ENCODE assay signal across 24 cellular contexts in the genomic region with DNA sequence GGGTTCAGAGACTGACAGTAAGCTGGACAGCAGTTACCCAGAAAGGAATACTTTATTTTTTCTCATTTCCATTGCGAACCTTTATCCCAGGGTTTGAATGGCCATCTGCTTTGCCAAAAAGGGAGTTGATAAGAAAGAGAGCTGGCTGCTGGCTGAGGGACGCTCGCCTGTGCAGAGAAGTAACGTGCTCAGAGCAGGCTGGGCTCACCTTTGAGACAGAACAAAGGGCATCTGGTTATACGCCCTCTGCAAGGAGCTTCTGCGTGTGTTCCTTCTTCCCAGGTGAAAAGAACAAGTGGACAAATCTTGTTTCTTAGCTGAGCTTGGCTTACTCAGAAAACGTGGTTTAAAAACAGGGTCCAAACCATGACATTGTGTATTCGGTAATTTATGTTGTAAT.
"Had no signal": no experiment of that assay in that cellular context is flagged by ENCODE, and none has a peak within 500 bp of the region (broad histone marks: within the 10 kb centered on the region; RNA-seq: fewer than 3 reads in every experiment).

No MANE protein-coding gene starts in this region.

- FAIRE-seq: RCC 7860, TTC549 had no signal

- H3K4me3 Mint-ChIP-seq: activated CD4-positive, alpha-beta memory T cell treated with anti-CD3 and anti-CD28 coated beads for 36 hours; activated CD4-positive, alpha-beta T cell treated with anti-CD3 and anti-CD28 coated beads, Interleukin-2, amount 10 ng/mL, durations not matched to agents 7 days and 5 days; activated naive CD4-positive, alpha-beta T cell treated with anti-CD3 and anti-CD28 coated beads, Interleukin-2, amount 10 ng/mL, durations not matched to agents 7 days and 5 days; activated naive CD8-positive, alpha-beta T cell treated with anti-CD3 and anti-CD28 coated beads for 36 hours; activated T-helper 17 cell treated with anti-CD3 and anti-CD28 coated beads, Interleukin-2, amount 50 U/mL, for 72 hours; T-helper 17 cell had no signal

- H3K27ac Mint-ChIP-seq: activated CD4-positive, alpha-beta memory T cell treated with anti-CD3 and anti-CD28 coated beads for 36 hours; activated CD4-positive, alpha-beta T cell treated with anti-CD3 and anti-CD28 coated beads, Interleukin-2, amount 10 ng/mL, durations not matched to agents 7 days and 5 days; activated naive CD4-positive, alpha-beta T cell treated with anti-CD3 and anti-CD28 coated beads, Interleukin-2, amount 10 ng/mL, durations not matched to agents 7 days and 5 days; activated naive CD8-positive, alpha-beta T cell treated with anti-CD3 and anti-CD28 coated beads for 36 hours; activated T-helper 17 cell treated with anti-CD3 and anti-CD28 coated beads, Interleukin-2, amount 50 U/mL, for 72 hours; T-helper 17 cell had no signal

- H3K9me3 Mint-ChIP-seq: activated CD4-positive, alpha-beta T cell treated with anti-CD3 and anti-CD28 coated beads, Interleukin-2, amount 10 ng/mL, durations not matched to agents 7 days and 5 days; activated naive CD4-positive, alpha-beta T cell treated with anti-CD3 and anti-CD28 coated beads, Interleukin-2, amount 10 ng/mL, durations not matched to agents 7 days and 5 days; activated naive CD8-positive, alpha-beta T cell treated with anti-CD3 and anti-CD28 coated beads for 36 hours; activated T-helper 17 cell treated with anti-CD3 and anti-CD28 coated beads, Interleukin-2, amount 50 U/mL, for 72 hours had no signal

- H3K27me3 ChIP-seq: brain microvascular endothelial cell had no signal

- H3K27ac ChIP-seq: brain microvascular endothelial cell, KMS-11 had no signal

- DNase-seq: activated CD4-positive, alpha-beta memory T cell treated with anti-CD3 and anti-CD28 coated beads for 36 hours; activated CD4-positive, alpha-beta T cell treated with anti-CD3 and anti-CD28 coated beads, Interleukin-2, amount 10 ng/mL, durations not matched to agents 7 days and 5 days; activated CD4-positive, CD25-positive, alpha-beta regulatory T cell; activated CD8-positive, alpha-beta memory T cell treated with anti-CD3 and anti-CD28 coated beads for 24 hours; activated gamma-delta T cell treated with Interleukin-2 at 50 U/mL for 16 hours; activated naive CD4-positive, alpha-beta T cell treated with anti-CD3 and anti-CD28 coated beads, Interleukin-2, amount 10 ng/mL, durations not matched to agents 7 days and 5 days; activated naive CD8-positive, alpha-beta T cell treated with anti-CD3 and anti-CD28 coated beads for 36 hours; activated T-cell treated with anti-CD3 and anti-CD28 coated beads, Interleukin-2, amount 50 U/mL, for 48 hours; brain microvascular endothelial cell; NCI-H1092; NCI-H1417 treated with DMSO at 0.1 percent for 48 hours; NCI-H1694; NCI-H2029 treated with DMSO at 0.1 percent for 48 hours; NCI-H510A treated with DMSO at 0.1 percent for 48 hours; NCI-H69; NK-92 treated with Interleukin-12 subunit alpha and Interleukin-12 subunit beta, amount 100 ng/mL, for 24 hours; OCI-M1; SHP77 treated with DMSO at 0.1 percent for 48 hours; T-helper 17 cell; T-helper 9 cell had no signal

- H3K9ac ChIP-seq: KMS-11 had no signal

- H3K4me2 ChIP-seq: KMS-11 had no signal

- H3K36me3 Mint-ChIP-seq: activated CD4-positive, alpha-beta memory T cell treated with anti-CD3 and anti-CD28 coated beads for 36 hours; activated naive CD4-positive, alpha-beta T cell treated with anti-CD3 and anti-CD28 coated beads, Interleukin-2, amount 10 ng/mL, durations not matched to agents 7 days and 5 days; activated naive CD8-positive, alpha-beta T cell treated with anti-CD3 and anti-CD28 coated beads for 36 hours had no signal

- ATAC-seq: activated T-helper 17 cell treated with anti-CD3 and anti-CD28 coated beads, Interleukin-2, amount 50 U/mL, for 72 hours; T-helper 17 cell had no signal
